Comparison of ENCODE assay signal across 10 cellular contexts in the genomic region with DNA sequence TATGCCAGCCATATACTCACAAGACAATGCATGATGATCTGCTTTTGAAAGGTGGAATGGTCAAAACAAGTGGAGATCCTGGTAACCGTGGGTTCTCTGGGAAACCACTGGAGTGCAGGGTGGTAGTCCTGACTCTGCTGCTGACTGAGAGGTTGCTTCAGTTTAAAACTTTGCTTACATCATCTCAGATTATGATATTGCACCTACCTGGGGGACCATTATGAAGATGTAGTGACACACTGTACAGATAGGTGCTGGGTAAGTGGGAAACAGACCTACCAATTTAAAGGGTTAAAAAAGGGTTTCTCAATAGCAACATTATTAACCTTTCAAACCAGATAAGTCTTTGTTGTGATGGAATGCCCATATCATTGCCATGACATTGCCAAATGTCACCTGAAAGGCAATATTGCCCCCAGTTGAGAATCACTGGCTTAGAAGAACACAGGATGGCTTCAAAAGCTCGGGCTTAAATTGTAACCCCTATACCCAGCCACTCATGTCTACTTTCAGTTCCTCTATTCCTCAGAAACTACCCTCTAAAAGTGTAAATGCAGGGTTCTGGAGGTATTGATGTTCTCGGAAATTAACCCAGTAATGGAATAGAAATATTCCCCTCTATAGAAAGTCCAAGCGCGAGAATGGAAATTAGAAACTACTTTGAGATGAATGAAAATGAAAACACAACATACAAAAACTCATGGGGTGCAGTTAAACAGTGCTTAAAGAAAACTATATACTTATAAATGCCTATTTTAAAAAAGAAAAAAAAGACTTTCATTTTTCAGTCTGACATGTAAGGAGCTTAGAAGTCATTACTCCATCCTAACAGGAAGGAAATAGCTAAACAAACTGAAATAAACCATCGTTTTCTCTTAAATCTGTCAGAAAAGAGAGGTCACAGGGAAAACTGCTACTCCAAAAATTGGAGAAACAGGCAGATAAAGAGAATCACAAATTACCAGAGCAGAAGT.
DNase-seq lines count a peak whose midpoint lies in the region; ATAC-seq and TF ChIP-seq lines count a peak whose summit lies in the region.
"Had no signal": no experiment of that assay in that cellular context is flagged by ENCODE, and none has a peak within 500 bp of the region (broad histone marks: within the 10 kb centered on the region; RNA-seq: fewer than 3 reads in every experiment).

No MANE protein-coding gene starts in this region.

- TF ChIP-seq CTCF in spleen (IDR thresholded peaks at IDR 0.05 in 8 of 11, conservative IDR thresholded peaks at IDR 0.05 in 3 of 11): no peak

- peak overlapping the region; percentile 62 for H3K4me3 Mint-ChIP-seq in activated CD4-positive, alpha-beta T cell treated with anti-CD3 and anti-CD28 coated beads, Interleukin-2, amount 10 ng/mL, durations not matched to agents 7 days and 5 days

- peak; percentile 84 for ATAC-seq in HG02759 (IDR thresholded peaks at IDR 0.05; ENCODE audit: unreplicated experiment)
- ATAC-seq: left lung had no signal

- 25 to 49% (median 42%) methylated on average over 6 of the region's 6 CpGs for WGBS in spleen, 5 donors

- intact Hi-C loops in spleen (cut with DNase I; ENCODE audit: low total_unique reads): loop anchor here (10.0 kb wide), 1 partner anchor 210 kb away; no protein-coding TSS in a partner anchor

- no peak for TF ChIP-seq POLR2A in spleen (IDR thresholded peaks at IDR 0.05)

- no peak overlapping the region for H3K4me3 ChIP-seq in spleen
- H3K4me3 ChIP-seq: left lung had no signal

- no peak for DNase-seq in activated CD4-positive, alpha-beta T cell treated with anti-CD3 and anti-CD28 coated beads, Interleukin-2, amount 10 ng/mL, durations not matched to agents 7 days and 5 days
- no peak for DNase-seq in activated CD4-positive, alpha-beta T cell treated with anti-CD3 and anti-CD28 coated beads, Interleukin-2, amount 50 U/mL, for 1 hour
- peak; percentile 54 for DNase-seq in NAMALWA (ENCODE audit: low spot score)
- DNase-seq in spleen: no peak
- no peak for DNase-seq in cerebellar nuclear complex (lab: John Stamatoyannopoulos, UW)
- DNase-seq in DMS53 (lab: John Stamatoyannopoulos, UW): no peak
- DNase-seq in effector CD8-positive, alpha-beta T cell (lab: John Stamatoyannopoulos, UW): no peak
- DNase-seq: cortex of kidney, left lung had no signal

- no peaks in the 10 kb centered on the region for H3K9me3 Mint-ChIP-seq in activated CD4-positive, alpha-beta T cell treated with anti-CD3 and anti-CD28 coated beads, Interleukin-2, amount 10 ng/mL, durations not matched to agents 7 days and 5 days

- peaks cover 21% of the 10 kb centered on the region for H3K36me3 Mint-ChIP-seq in activated CD4-positive, alpha-beta T cell treated with anti-CD3 and anti-CD28 coated beads, Interleukin-2, amount 10 ng/mL, durations not matched to agents 7 days and 5 days (ENCODE audit: low read depth)

- POLR2A ChIA-PET in activated CD4-positive, alpha-beta T cell treated with anti-CD3 and anti-CD28 coated beads, Interleukin-2, amount 10 ng/mL, durations not matched to agents 7 days and 5 days (lab: Charles Lee): no interaction called here

- H3K27ac ChIP-seq in spleen: peak overlapping the region; percentile 22 to 76 (median 62)

- no peaks in the 10 kb centered on the region for H3K27me3 ChIP-seq in spleen (replicated peaks in 1 of 7)
- H3K27me3 ChIP-seq: left lung had no signal

- peaks cover 0 to 9% (median 0%) of the 10 kb centered on the region in 6 donors for H3K36me3 ChIP-seq in spleen
- H3K36me3 ChIP-seq: left lung had no signal

- H3K4me1 Mint-ChIP-seq in activated CD4-positive, alpha-beta T cell treated with anti-CD3 and anti-CD28 coated beads, Interleukin-2, amount 10 ng/mL, durations not matched to agents 7 days and 5 days: peaks cover 60% of the 10 kb centered on the region

- CTCF ChIA-PET in activated CD4-positive, alpha-beta T cell treated with anti-CD3 and anti-CD28 coated beads, Interleukin-2, amount 10 ng/mL, durations not matched to agents 7 days and 5 days (lab: Charles Lee): interaction anchor here (0.8 to 1.8 kb wide), 3 partner anchors 9 to 38 kb away, joined by 3 to 5 read pairs (median 4); no protein-coding TSS in a partner anchor

- peak overlapping the region; percentile 90 for H3K27ac Mint-ChIP-seq in activated CD4-positive, alpha-beta T cell treated with anti-CD3 and anti-CD28 coated beads, Interleukin-2, amount 10 ng/mL, durations not matched to agents 7 days and 5 days

- peaks cover 5 to 63% (median 25%) of the 10 kb centered on the region in 6 donors for H3K4me1 ChIP-seq in spleen

- no peaks in the 10 kb centered on the region for H3K27me3 Mint-ChIP-seq in activated CD4-positive, alpha-beta T cell treated with anti-CD3 and anti-CD28 coated beads, Interleukin-2, amount 10 ng/mL, durations not matched to agents 7 days and 5 days

- no peaks in the 10 kb centered on the region for H3K9me3 ChIP-seq in spleen
- H3K9me3 ChIP-seq: left lung had no signal
